In genomic region chr5:67081259-67081658, GRCh38 we compare ENCODE assay signal across 15 cellular contexts.
"Had no signal": no experiment of that assay in that cellular context is flagged by ENCODE, and none has a peak within 500 bp of the region (broad histone marks: within the 10 kb centered on the region; RNA-seq: fewer than 3 reads in every experiment).

No MANE protein-coding gene starts in this region.

- H3K36me3 ChIP-seq: ascending aorta, colonic mucosa, gastrocnemius medialis, prostate gland, right atrium auricular region, thyroid gland had no signal

- ATAC-seq: gastrocnemius medialis, heart right ventricle had no signal

- H3K27ac ChIP-seq: ascending aorta, colonic mucosa, gastrocnemius medialis, heart right ventricle, prostate gland, right atrium auricular region, thyroid gland had no signal

- H3K9me3 ChIP-seq: ascending aorta, colonic mucosa, gastrocnemius medialis, heart right ventricle, prostate gland, right atrium auricular region, thyroid gland had no signal

- DNase-seq: activated CD4-positive, alpha-beta T cell treated with anti-CD3 and anti-CD28 coated beads, Interleukin-2, amount 50 U/mL, for 4 hours; activated gamma-delta T cell; colonic mucosa; erythroblast; gastrocnemius medialis; heart right ventricle; immature natural killer cell; kidney glomerular epithelial cell; naive B cell; stimulated activated CD4-positive, alpha-beta T cell treated with anti-CD3 and anti-CD28 coated beads, Interleukin-2, amount 100 ng/mL, for 24 hours; stimulated activated naive CD4-positive, alpha-beta T cell treated with Interleukin-2 at 50 U/mL for 16 hours; thyroid gland had no signal

- H3K4me1 ChIP-seq: ascending aorta, colonic mucosa, prostate gland, right atrium auricular region had no signal

- H3K27me3 ChIP-seq: ascending aorta, colonic mucosa, gastrocnemius medialis, heart right ventricle, right atrium auricular region, thyroid gland had no signal

- H3K4me3 ChIP-seq: ascending aorta, colonic mucosa, gastrocnemius medialis, heart right ventricle, prostate gland, right atrium auricular region, thyroid gland had no signal
